1 cellular context compared by ENCODE assay signal in genomic region chr20:59495894-59496510, GRCh38.
TF ChIP-seq lines count a peak whose summit lies in the region.

No MANE protein-coding gene starts in this region.

TF ChIP-seq in HepG2, 621 proteins besides CTCF, POLR2A, EP300 and RAD21 (continued from another document):
- peak; percentile 54 for TF ChIP-seq RFX5 (IDR thresholded peaks at IDR 0.05; ENCODE audit: low read depth, low read length)
- TF ChIP-seq THRA (CRISPR knock-in tag; IDR thresholded peaks at IDR 0.05; ENCODE audit: borderline replicate concordance), result 0 out of 2 replicates have a peak, but pooled peaks have one; percentile 18
- TF ChIP-seq XRCC5 (optimal IDR thresholded peaks at IDR 0.05; ENCODE audit: low read length), result peak; percentile 92
- TF ChIP-seq SMC3 (IDR thresholded peaks at IDR 0.05; ENCODE audit: low read length), result peak; percentile 60
- no peak; the same call in 1 of the 2 replicates for TF ChIP-seq RNF2 (conservative IDR thresholded peaks at IDR 0.05; ENCODE audit: low read depth)
